In genomic region chr1:23790696-23791433, GRCh38 we compare ENCODE assay signal across 1 cellular context.
TF ChIP-seq lines count a peak whose summit lies in the region.

Gene LYPLA2 (plus strand): TSS chr1:23791145. CDS start chr1:23792683, 1,538 bp downstream.

TF ChIP-seq in HEK293, 187 proteins besides CTCF, POLR2A, EP300 and RAD21 (continued from another document):
- TF ChIP-seq ZNF670 (tag by site-specific recombination; IDR thresholded peaks at IDR 0.05; ENCODE audit: low read depth) (no peak), ZNF350 (tag by site-specific recombination; IDR thresholded peaks at IDR 0.05) (no peak), ZNF354C (tag by site-specific recombination; IDR thresholded peaks at IDR 0.05; ENCODE audit: borderline replicate concordance, low read depth) (no peak), ZNF398 (tag by site-specific recombination; IDR thresholded peaks at IDR 0.05) (peak; percentile 94), ZNF311 (tag by site-specific recombination; IDR thresholded peaks at IDR 0.05; ENCODE audit: borderline replicate concordance) (no peak), ZNF514 (tag by site-specific recombination; IDR thresholded peaks at IDR 0.05) (no peak), YY1 (tag by site-specific recombination; IDR thresholded peaks at IDR 0.05) (peak; percentile 84), ZNF518A (tag by site-specific recombination; conservative IDR thresholded peaks at IDR 0.05; ENCODE audit: low read depth) (peak; percentile 72), SP3 (tag by site-specific recombination; IDR thresholded peaks at IDR 0.05) (peak; percentile 61), ZNF585B (tag by site-specific recombination; IDR thresholded peaks at IDR 0.05) (no peak), ZSCAN23 (tag by site-specific recombination; IDR thresholded peaks at IDR 0.05) (no peak), ZNF571 (tag by site-specific recombination; IDR thresholded peaks at IDR 0.05) (no peak), ZBTB11 (tag by site-specific recombination; conservative IDR thresholded peaks at IDR 0.05; ENCODE audit: low read depth) (peak; percentile 98), PRDM10 (tag by site-specific recombination; IDR thresholded peaks at IDR 0.05) (no peak; the same call in none of the 2 replicates), WT1 (tag by site-specific recombination; IDR thresholded peaks at IDR 0.05) (no peak; the same call in 1 of the 2 replicates), ZNF785 (tag by site-specific recombination; IDR thresholded peaks at IDR 0.05) (no peak), GLIS2 (tag by site-specific recombination; IDR thresholded peaks at IDR 0.05) (no peak; the same call in 1 of the 2 replicates), ZFP37 (tag by site-specific recombination; IDR thresholded peaks at IDR 0.05) (no peak), ZNF792 (tag by site-specific recombination; IDR thresholded peaks at IDR 0.05) (no peak), TSHZ1 (tag by site-specific recombination; IDR thresholded peaks at IDR 0.05; ENCODE audit: borderline replicate concordance) (no peak), ZEB2 (tag by site-specific recombination; IDR thresholded peaks at IDR 0.05) (0 out of 2 replicates have a peak, but pooled peaks have one; percentile 37), ZNF639 (tag by site-specific recombination; IDR thresholded peaks at IDR 0.05) (no peak), ZNF549 (tag by site-specific recombination; IDR thresholded peaks at IDR 0.05) (no peak)
